Comparison of ENCODE assay signal across 10 cellular contexts in the genomic region with DNA sequence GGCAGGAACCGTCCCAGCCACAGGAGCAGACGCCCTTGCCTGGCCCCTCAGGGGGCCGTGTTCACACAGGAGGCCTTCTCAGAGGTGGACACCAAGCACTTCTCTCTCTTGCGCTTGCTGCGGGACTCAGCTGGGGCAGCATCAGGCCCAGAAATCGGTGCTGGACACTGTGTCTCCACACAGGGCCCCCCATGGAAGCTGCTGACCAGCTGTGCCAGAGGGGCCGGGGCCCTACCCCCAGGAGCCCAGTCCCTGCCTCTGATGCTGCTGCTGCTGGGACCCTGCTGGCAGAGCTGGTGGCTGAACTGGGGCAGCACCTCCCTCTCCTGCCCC. TPM values are rescaled to one million over a fixed set of nuclear protein-coding genes. Genes with fewer than 3 reads are reported as not detected.
A peak's percentile ranks its signal among the peaks of the same experiment; 100 is the strongest.
DNase-seq lines count a peak whose midpoint lies in the region; ATAC-seq and TF ChIP-seq lines count a peak whose summit lies in the region.
"Had no signal": no experiment of that assay in that cellular context is flagged by ENCODE, and none has a peak within 500 bp of the region (broad histone marks: within the 10 kb centered on the region; RNA-seq: fewer than 3 reads in every experiment).

No MANE protein-coding gene starts in this region.

- H3K4me1 ChIP-seq in Loucy (ENCODE audit: insufficient read depth, low read length, poor library complexity, severe bottlenecking) = peaks cover 62% of the 10 kb centered on the region
- peaks cover 78% of the 10 kb centered on the region for H3K4me1 ChIP-seq in mucosa of stomach (ENCODE audit: control insufficient read depth, insufficient read depth, low read length)
- H3K4me1 ChIP-seq in tibial artery = peaks cover 25 to 82% (median 81%) of the 10 kb centered on the region in 4 donors

- no peaks in the 10 kb centered on the region for H3K27me3 ChIP-seq in Loucy (ENCODE audit: insufficient read depth, low read length, poor library complexity, severe bottlenecking)
- H3K27me3 ChIP-seq in mucosa of stomach (ENCODE audit: control insufficient read depth, insufficient read depth, low read length) = no peaks in the 10 kb centered on the region
- no peaks in the 10 kb centered on the region for H3K27me3 ChIP-seq in tibial artery

- no peaks in the 10 kb centered on the region for H3K9me2 ChIP-seq in Loucy (replicated peaks; ENCODE audit: low read depth, low read length)

- DNase-seq in tibial artery (no peak), HuH-7.5 (ENCODE audit: low spot score) (no peak), HEK293T (ENCODE audit: extremely low spot score) (no peak), cerebellum (ENCODE audit: low spot score) (no peak)
- DNase-seq: NCI-H2081 treated with DMSO at 0.1 percent for 48 hours; stimulated activated CD8-positive, alpha-beta memory T cell treated with anti-CD3 and anti-CD28 coated beads, Interleukin-4, amount 100 ng/mL, for 48 hours had no signal

- no peak for TF ChIP-seq CTCF in Loucy (conservative IDR thresholded peaks at IDR 0.05; ENCODE audit: low read length)
- TF ChIP-seq CTCF in tibial artery (IDR thresholded peaks at IDR 0.05) = no peak

- peaks cover 50% of the 10 kb centered on the region for H3K79me2 ChIP-seq in Loucy (ENCODE audit: insufficient read depth, low read length)

- H4K20me1 ChIP-seq in Loucy (ENCODE audit: insufficient read depth, low read length, poor library complexity, severe bottlenecking) = peaks cover 10% of the 10 kb centered on the region

- peak overlapping the region; percentile 64 for H3K4me3 ChIP-seq in Loucy (ENCODE audit: low read length, poor library complexity, severe bottlenecking)
- H3K4me3 ChIP-seq in mucosa of stomach (ENCODE audit: low read length) = peak overlapping the region; percentile 36
- H3K4me3 ChIP-seq in tibial artery = peak overlapping the region in 1 of 2 donors; percentile 72

- intact Hi-C loops in tibial artery (cut with DNase I; ENCODE audit: low total_unique reads) = loop anchor here (10.0 kb wide), 1 partner anchor 339 kb away; the partner anchor contains the start of gene PIM3

- no peaks in the 10 kb centered on the region for H3K9me3 ChIP-seq in Loucy (ENCODE audit: insufficient read depth, low read depth, low read length)
- H3K9me3 ChIP-seq in mucosa of stomach (ENCODE audit: control insufficient read depth, low read length) = no peaks in the 10 kb centered on the region
- no peaks in the 10 kb centered on the region for H3K9me3 ChIP-seq in tibial artery

- H3K36me3 ChIP-seq in Loucy (ENCODE audit: insufficient read depth, low read length) (no peaks in the 10 kb centered on the region), mucosa of stomach (ENCODE audit: control insufficient read depth, insufficient read depth, low read length) (no peaks in the 10 kb centered on the region), tibial artery (peaks cover 0 to 5% (median 0%) of the 10 kb centered on the region in 3 donors)

- 0 out of 2 replicates have a peak, but pooled peaks cover 4% of the 10 kb centered on the region for H3F3A ChIP-seq in Loucy (ENCODE audit: low read depth)

- POLR2A ChIA-PET in HEK293T (lab: Yijun Ruan, JAX) = interaction anchor here (1.3 kb wide), 1 partner anchor 52 kb away, joined by 3 read pairs; the partner anchor contains the start of gene HDAC10

- H3K9ac ChIP-seq in Loucy (ENCODE audit: low read depth, low read length, poor library complexity, severe bottlenecking) = peak overlapping the region; percentile 63
- peak overlapping the region; percentile 71 for H3K9ac ChIP-seq in mucosa of stomach (ENCODE audit: low read length)

- no peak overlapping the region for H2AFZ ChIP-seq in Loucy (ENCODE audit: low read length)

- H3K27ac ChIP-seq in cingulate gyrus (ENCODE audit: low read depth, low read length) (peak overlapping the region; percentile 72), tibial artery (peak overlapping the region; percentile 92 to 95)

- H3K4me2 ChIP-seq in Loucy (ENCODE audit: low read depth, low read length, poor library complexity, severe bottlenecking) = peak overlapping the region; percentile 81

- CTCF ChIA-PET in HEK293T (lab: Yijun Ruan, JAX) = interaction anchor here (0.7 to 0.9 kb wide), 2 partner anchors 31 to 51 kb away, joined by 3 read pairs; no protein-coding TSS in a partner anchor

- no peak for ATAC-seq in esophagus mucosa

TF ChIP-seq in HEK293T, 16 proteins besides CTCF, POLR2A, EP300 and RAD21:
- TF ChIP-seq SP1 (IDR thresholded peaks at IDR 0.05) = no peak
- no peak for TF ChIP-seq ZNF384 (IDR thresholded peaks at IDR 0.05)
- TF ChIP-seq NFRKB (IDR thresholded peaks at IDR 0.05) = no peak
- no peak for TF ChIP-seq CTBP1 (IDR thresholded peaks at IDR 0.05; ENCODE audit: borderline replicate concordance)
- no peak for TF ChIP-seq SUZ12 (IDR thresholded peaks at IDR 0.05)
- no peak for TF ChIP-seq HDGF (IDR thresholded peaks at IDR 0.05; ENCODE audit: borderline replicate concordance)
- TF ChIP-seq LEF1 (IDR thresholded peaks at IDR 0.05; ENCODE audit: borderline replicate concordance) = no peak

RNA-seq across cellular contexts. Expression of gene PLXNB2, which starts 4.0 kb away (rescaled TPM):
- total RNA-seq in esophagus mucosa = 148 TPM
- 102 TPM for total RNA-seq in cerebellum

RNA-seq across cellular contexts. Expression of gene DENND6B, which starts 23.3 kb away (rescaled TPM):
- total RNA-seq in esophagus mucosa (2.3 TPM), cerebellum (19.6 TPM)

RNA-seq across cellular contexts. Expression of gene MAPK11, which starts 33.3 kb away (rescaled TPM):
- total RNA-seq in esophagus mucosa = 5.8 TPM
- total RNA-seq in cerebellum = 8.4 TPM

RNA-seq across cellular contexts. Expression of gene PPP6R2, which starts 39.6 kb away (rescaled TPM):
- total RNA-seq in esophagus mucosa (29.3 TPM), cerebellum (49.8 TPM)

RNA-seq across cellular contexts. Expression of gene MAPK12, which starts 42.0 kb away (rescaled TPM):
- total RNA-seq in esophagus mucosa (2.6 TPM), cerebellum (6.1 TPM)
